8 cellular contexts compared by ENCODE assay signal in the genomic region with DNA sequence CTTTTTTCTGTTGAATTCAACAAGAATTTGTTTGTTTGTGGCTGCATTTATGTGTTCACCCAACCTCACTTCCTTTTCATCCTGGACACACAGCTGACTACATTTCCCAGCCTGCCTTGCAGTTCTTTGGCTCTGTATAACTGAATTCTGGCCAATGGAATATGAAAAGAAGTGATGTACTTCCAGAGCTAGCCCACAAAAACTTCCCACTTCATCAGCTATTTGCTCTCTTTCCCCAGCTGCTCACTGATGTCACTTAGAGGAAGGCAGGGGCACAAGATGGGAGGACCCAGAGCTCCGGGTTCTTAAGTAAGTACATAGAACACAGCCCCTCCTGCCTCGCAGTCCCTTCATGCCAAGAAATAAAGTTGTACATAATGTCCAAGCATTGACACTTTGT.
DNase-seq lines count a peak whose midpoint lies in the region; ATAC-seq and TF ChIP-seq lines count a peak whose summit lies in the region.

No MANE protein-coding gene starts in this region.

- peak overlapping the region; percentile 81 for H2AFZ ChIP-seq in IMR-90 (replicated peaks; ENCODE audit: low read length, poor library complexity)

- H3K9me3 ChIP-seq in IMR-90 (ENCODE audit: control insufficient read depth, insufficient read depth, low read length) (peaks cover 3% of the 10 kb centered on the region; the same call in 1 of the 2 replicates), liver (ENCODE audit: control insufficient read depth in 4 of 4, low read length in 3 of 4) (no peaks in the 10 kb centered on the region), thyroid gland (no peaks in the 10 kb centered on the region)

- H3K4me3 ChIP-seq in IMR-90 (ENCODE audit: insufficient read depth, low read depth, low read length) (peak overlapping the region; percentile 49; the same call in 1 of the 2 replicates), liver (ENCODE audit: low read depth in 1 of 3, low read length in 3 of 3) (no peak overlapping the region), thyroid gland (replicated peaks in 1 of 3) (no peak overlapping the region)

- POLR2A ChIA-PET in IMR-90 (lab: Charles Lee; ENCODE audit: unreplicated experiment), result interaction anchor here (0.6 kb wide), 1 partner anchor 10 kb away, joined by 3 read pairs; no protein-coding TSS in a partner anchor
- POLR2A ChIA-PET in MCF 10A (lab: Yijun Ruan, JAX), result interaction anchor here (0.6 to 1.4 kb wide), 5 partner anchors 75 to 362 kb away, joined by 3 to 5 read pairs (median 3); no protein-coding TSS in a partner anchor

- TF ChIP-seq RAD21 in IMR-90 (IDR thresholded peaks at IDR 0.05; ENCODE audit: low read length) (no peak), liver (IDR thresholded peaks at IDR 0.05) (peak; percentile 33 to 61)

- H3K9ac ChIP-seq in IMR-90 (ENCODE audit: low read depth, low read length) (peak overlapping the region; percentile 27; the same call in 1 of the 2 replicates), liver (ENCODE audit: low read depth in 1 of 2, low read length in 2 of 2) (no peak overlapping the region)

- no peaks in the 10 kb centered on the region for H3K79me1 ChIP-seq in IMR-90 (ENCODE audit: low read depth in 1 of 2, low read length in 2 of 2)

- peak overlapping the region; percentile 46 to 94 for H4K8ac ChIP-seq in IMR-90 (ENCODE audit: low read depth in 2 of 2, low read length in 2 of 2)

- peak overlapping the region; percentile 88; the same call in 1 of the 3 replicates for H2BK15ac ChIP-seq in IMR-90 (ENCODE audit: low read depth, low read length)

- no peak overlapping the region for H2AK9ac ChIP-seq in IMR-90 (replicated peaks; ENCODE audit: low read depth, low read length, poor library complexity)

- peak overlapping the region; percentile 83 for H3K27ac Mint-ChIP-seq in MCF 10A (ENCODE audit: low read depth, unreplicated experiment)

- peak overlapping the region; percentile 91 for H4K5ac ChIP-seq in IMR-90 (ENCODE audit: low read depth, low read length)

- peak overlapping the region; percentile 75 for H3K4ac ChIP-seq in IMR-90 (ENCODE audit: low read depth, low read length)

- H2BK120ac ChIP-seq in IMR-90 (ENCODE audit: low read depth, low read length), result peak overlapping the region; percentile 53

- H3K36me3 ChIP-seq in IMR-90 (ENCODE audit: control insufficient read depth, insufficient read depth, low read length) (no peaks in the 10 kb centered on the region), liver (ENCODE audit: control insufficient read depth in 4 of 4, insufficient read depth in 3 of 4, low read depth in 1 of 4, low read length in 3 of 4) (no peaks in the 10 kb centered on the region), thyroid gland (no peaks in the 10 kb centered on the region)

- H4K91ac ChIP-seq in IMR-90 (ENCODE audit: insufficient read depth, low read depth, low read length), result peak overlapping the region; percentile 87

- H2BK5ac ChIP-seq in IMR-90 (ENCODE audit: low read depth, low read length, poor library complexity, severe bottlenecking), result peak overlapping the region; percentile 81

- CTCF ChIA-PET in IMR-90 (lab: Yijun Ruan, JAX) (interaction anchor here (0.9 kb wide), 1 partner anchor 276 kb away, joined by 3 read pairs; no protein-coding TSS in a partner anchor), MCF 10A (lab: Yijun Ruan, JAX) (interaction anchor here (0.6 to 0.9 kb wide), 3 partner anchors 13 to 776 kb away, joined by 3 read pairs; no protein-coding TSS in a partner anchor)

- H3K27me3 Mint-ChIP-seq in MCF 10A (ENCODE audit: insufficient read depth, unreplicated experiment), result no peaks in the 10 kb centered on the region

- H3K27me3 ChIP-seq in IMR-90 (ENCODE audit: control insufficient read depth, insufficient read depth, low read length) (no peaks in the 10 kb centered on the region), liver (ENCODE audit: control insufficient read depth in 4 of 4, insufficient read depth in 4 of 4, low read length in 3 of 4) (no peaks in the 10 kb centered on the region), thyroid gland (no peaks in the 10 kb centered on the region)

- intact Hi-C loops in IMR-90 (cut with micrococcal nuclease), result no loop called here
- intact Hi-C loops in MCF 10A (cut with micrococcal nuclease), result loop anchor here (10.0 kb wide), 1 partner anchor 693 kb away; no protein-coding TSS in a partner anchor
- intact Hi-C loops in thyroid gland (cut with DNase I), result no loop called here

- BruUV-seq in IMR-90 (replicated peaks; lab: Mats Ljungman, UMichigan) (no TSS peak), MCF 10A (replicated peaks; lab: Mats Ljungman, UMichigan) (no TSS peak)

- peaks cover 24% of the 10 kb centered on the region for H3K4me1 Mint-ChIP-seq in MCF 10A (ENCODE audit: insufficient read depth, unreplicated experiment)

- dilution Hi-C loops in IMR-90 (cut with HindIII; ENCODE audit: low sequenced_read_pairs, unreplicated experiment), result no loop called here

- peak overlapping the region; percentile 90 for H3K4me2 ChIP-seq in IMR-90 (ENCODE audit: low read depth, low read length)

- H3K9me3 Mint-ChIP-seq in MCF 10A (ENCODE audit: unreplicated experiment), result no peaks in the 10 kb centered on the region

- peaks cover 6% of the 10 kb centered on the region for H3K36me3 Mint-ChIP-seq in MCF 10A (ENCODE audit: insufficient read depth, unreplicated experiment)

- peak overlapping the region; percentile 97 for H3K14ac ChIP-seq in IMR-90 (replicated peaks; ENCODE audit: low read depth, low read length)

- no peak for TF ChIP-seq POLR2A in IMR-90 (IDR thresholded peaks at IDR 0.05; ENCODE audit: low read depth, low read length)
- TF ChIP-seq POLR2A in thyroid gland (IDR thresholded peaks at IDR 0.05), result peak in 1 of 2 donors; percentile 38

- H2AK5ac ChIP-seq in IMR-90 (ENCODE audit: low read depth, low read length), result peak overlapping the region; percentile 37; the same call in 1 of the 2 replicates

- H3K23ac ChIP-seq in IMR-90 (ENCODE audit: low read depth, low read length), result peak overlapping the region; percentile 50; the same call in 1 of the 2 replicates

- peak overlapping the region; percentile 66 for H3K4me3 Mint-ChIP-seq in MCF 10A (ENCODE audit: unreplicated experiment)

- peak overlapping the region; percentile 2; the same call in 1 of the 2 replicates for H3K27ac ChIP-seq in IMR-90 (ENCODE audit: insufficient read depth, low read length)
- H3K27ac ChIP-seq in liver (ENCODE audit: low read depth in 1 of 2, low read length in 2 of 2), result no peak overlapping the region
- H3K27ac ChIP-seq in thyroid gland, result peak overlapping the region; percentile 34 to 56 (median 52)

- H2BK20ac ChIP-seq in IMR-90 (ENCODE audit: low read depth, low read length), result peak overlapping the region; percentile 73

- peak; percentile 85 for ATAC-seq in IMR-90 (ENCODE audit: low read depth)
- ATAC-seq in HG03342 (IDR thresholded peaks at IDR 0.05; ENCODE audit: unreplicated experiment), result no peak
- ATAC-seq in HG03139 (IDR thresholded peaks at IDR 0.05; ENCODE audit: unreplicated experiment), result no peak
- no peak for ATAC-seq in GM19455 (IDR thresholded peaks at IDR 0.05; ENCODE audit: unreplicated experiment)

- 0 out of 2 replicates have a peak overlapping the region, but pooled peaks have one; percentile 7 for H3K56ac ChIP-seq in IMR-90 (ENCODE audit: extremely low read depth, insufficient read depth, low read length)

- peaks cover 2% of the 10 kb centered on the region; the same call in 1 of the 2 replicates for H3K9me1 ChIP-seq in IMR-90 (ENCODE audit: insufficient read depth, low read length)

- peaks cover 4% of the 10 kb centered on the region for H3K4me1 ChIP-seq in IMR-90 (ENCODE audit: control insufficient read depth, insufficient read depth, low read length)
- H3K4me1 ChIP-seq in liver (ENCODE audit: control insufficient read depth in 4 of 4, insufficient read depth in 4 of 4, low read length in 3 of 4), result peaks cover 0 to 11% (median 6%) of the 10 kb centered on the region in 4 donors
- H3K4me1 ChIP-seq in thyroid gland, result peaks cover 12 to 15% of the 10 kb centered on the region in 2 donors

- in situ Hi-C loops in IMR-90 (cut with MboI; ENCODE audit: low sequenced_read_pairs), result no loop called here

- WGBS in IMR-90 (ENCODE audit: extremely low coverage in 2 of 2, insufficient read length in 1 of 2), 2 experiments, result no CpG with 5 or more reads among the region's 2 CpGs
- WGBS in liver, result 69% methylated on average over 2 of the region's 2 CpGs
- 67 to 76% methylated on average over 2 of the region's 2 CpGs for WGBS in thyroid gland, 2 donors

- TF ChIP-seq CTCF in IMR-90 (conservative IDR thresholded peaks at IDR 0.05; ENCODE audit: low read depth, low read length) (no peak), MCF 10A (IDR thresholded peaks at IDR 0.05; ENCODE audit: unreplicated experiment) (no peak), liver (IDR thresholded peaks at IDR 0.05; ENCODE audit: low read depth, low read length, missing input control) (no peak), thyroid gland (IDR thresholded peaks at IDR 0.05) (no peak)

- peak overlapping the region; percentile 96 for H3K18ac ChIP-seq in IMR-90 (ENCODE audit: low read depth, low read length)

- DNase-seq in IMR-90 (peak; percentile 90), MCF 10A (ENCODE audit: unreplicated experiment) (peak; percentile 58), thyroid gland (peak; percentile 17 to 20), NCI-H748 treated with DMSO at 0.1 percent for 48 hours (lab: John Stamatoyannopoulos, UW) (no peak)

- H4K20me1 ChIP-seq in IMR-90 (ENCODE audit: insufficient read depth, low read length), result no peaks in the 10 kb centered on the region

TF ChIP-seq in IMR-90, 13 proteins besides CTCF, POLR2A, EP300 and RAD21 (continues in another document):
- no peak for TF ChIP-seq RCOR1 (IDR thresholded peaks at IDR 0.05; ENCODE audit: insufficient replicate concordance, low read length)
- TF ChIP-seq MAFK (IDR thresholded peaks at IDR 0.05; ENCODE audit: low read depth, low read length), result no peak
- no peak for TF ChIP-seq CEBPB (IDR thresholded peaks at IDR 0.05; ENCODE audit: low read depth, low read length)
- no peak for TF ChIP-seq BHLHE40 (IDR thresholded peaks at IDR 0.05; ENCODE audit: low read depth, low read length)
- TF ChIP-seq FOS (IDR thresholded peaks at IDR 0.05; ENCODE audit: low read depth, low read length), result no peak
- TF ChIP-seq SMC3 (IDR thresholded peaks at IDR 0.05; ENCODE audit: low read depth, low read length), result no peak
- no peak for TF ChIP-seq RFX5 (IDR thresholded peaks at IDR 0.05; ENCODE audit: low read depth, low read length)

TF ChIP-seq in liver, 16 proteins besides CTCF, POLR2A, EP300 and RAD21:
- TF ChIP-seq NR2F2 (IDR thresholded peaks at IDR 0.05) (peak; percentile 49), YY1 (IDR thresholded peaks at IDR 0.05) (peak; percentile 64), RXRA (IDR thresholded peaks at IDR 0.05) (no peak), SP1 (IDR thresholded peaks at IDR 0.05) (peak; percentile 18)

Comparison
In these comparisons a context has a peak if more than half of its experiments do, and no peak if none do; other contexts are left out.
1. H3K27ac ChIP-seq: peak in IMR-90 (single experiment) and thyroid gland (3 of 3); none in liver (0 of 2).